Comparison of ENCODE assay signal across 11 cellular contexts in the genomic region with DNA sequence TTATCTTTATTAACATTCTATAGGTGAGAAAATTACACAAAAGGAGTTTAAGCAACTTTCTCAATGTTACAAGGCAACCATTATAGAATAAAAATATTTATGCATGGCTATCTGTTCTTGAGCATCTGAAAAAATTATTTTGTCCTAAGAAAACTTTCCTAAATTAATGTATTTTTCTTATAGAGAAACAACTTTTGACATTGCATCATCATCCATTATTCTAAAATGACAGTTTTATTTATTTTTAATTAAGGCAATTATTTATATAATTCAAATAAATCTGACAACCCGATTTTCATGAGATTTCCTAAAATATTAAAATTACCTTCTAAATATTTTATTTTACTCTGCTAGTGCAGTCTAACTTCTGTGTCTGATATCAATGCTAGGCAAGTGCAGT. TPM values are rescaled to one million over a fixed set of nuclear protein-coding genes. Genes with fewer than 3 reads are reported as not detected.
"Had no signal": no experiment of that assay in that cellular context is flagged by ENCODE, and none has a peak within 500 bp of the region (broad histone marks: within the 10 kb centered on the region; RNA-seq: fewer than 3 reads in every experiment).

No MANE protein-coding gene starts in this region.

- ATAC-seq: GM23338, HCT116 had no signal

- H3K9me3 ChIP-seq: HAP-1 had no signal

- H2AFZ ChIP-seq: GM23248, GM23338 had no signal

- H3K27ac ChIP-seq: GM23248 had no signal

- H3K4me2 ChIP-seq: GM23338 had no signal

- H3K36me3 ChIP-seq: HAP-1 had no signal

- H3K9ac ChIP-seq: GM23248 had no signal

- DNase-seq: GM23248, GOT3, H7, H9, HCEC 1CT, HFFc6 had no signal

- FAIRE-seq: H1, H54 had no signal

- H3K4me1 ChIP-seq: HAP-1 had no signal

- H3K4me3 ChIP-seq: GM23248, GM23338, HAP-1 had no signal

RNA-seq across cellular contexts. Expression of a gene that starts 4.8 kb away (rescaled TPM):
- total RNA-seq: GM23248, H1, H9, HFFc6 had no signal
- polyA plus RNA-seq: GM23248 had no signal
